1 cellular context compared by ENCODE assay signal in the genomic region with DNA sequence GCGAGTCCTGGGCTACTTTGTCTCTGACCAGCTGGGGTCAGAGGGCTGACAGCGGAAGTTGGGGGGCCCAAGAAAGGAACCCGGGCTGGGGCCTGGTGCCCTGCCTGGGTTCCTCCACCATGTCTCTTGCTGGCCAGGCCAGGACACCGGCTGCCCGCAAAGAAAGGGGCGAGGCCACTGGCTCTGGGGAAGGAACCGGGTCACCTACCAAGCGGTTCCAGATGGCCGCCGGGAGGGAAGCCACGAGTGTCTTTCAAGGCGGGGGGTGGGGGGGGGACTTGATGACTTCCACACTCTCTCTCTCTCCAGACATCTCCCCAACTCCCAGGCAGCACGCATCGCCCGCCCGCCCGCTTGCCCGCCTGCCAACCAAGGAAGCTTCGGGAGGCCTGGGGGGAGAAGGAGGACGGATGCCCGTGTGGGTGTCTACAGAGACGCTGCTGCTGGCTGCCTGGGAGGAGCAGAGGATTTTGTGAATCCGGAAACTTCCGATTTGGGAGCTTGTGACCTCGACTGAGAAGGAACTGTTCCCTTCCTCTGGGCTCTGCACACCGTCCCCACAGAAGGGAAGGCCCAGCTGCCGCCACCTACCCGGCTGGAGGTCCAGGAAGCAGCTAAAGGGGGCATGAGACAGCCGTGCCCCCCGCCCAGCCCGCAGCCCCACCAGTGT.
TF ChIP-seq lines count a peak whose summit lies in the region.

No MANE protein-coding gene starts in this region.

TF ChIP-seq in WTC11, 78 proteins besides CTCF, POLR2A, EP300 and RAD21 (continued from another document):
- TF ChIP-seq ARID4B (CRISPR knock-in tag; IDR thresholded peaks at IDR 0.05; ENCODE audit: borderline replicate concordance) (0 out of 2 replicates have a peak, but pooled peaks have one; percentile 41), ATF1 (CRISPR knock-in tag; IDR thresholded peaks at IDR 0.05) (no peak), TCF7 (CRISPR knock-in tag; IDR thresholded peaks at IDR 0.05; ENCODE audit: low read depth) (no peak), EMX1 (CRISPR knock-in tag; IDR thresholded peaks at IDR 0.05) (no peak)
- TF ChIP-seq, protein P1, sequence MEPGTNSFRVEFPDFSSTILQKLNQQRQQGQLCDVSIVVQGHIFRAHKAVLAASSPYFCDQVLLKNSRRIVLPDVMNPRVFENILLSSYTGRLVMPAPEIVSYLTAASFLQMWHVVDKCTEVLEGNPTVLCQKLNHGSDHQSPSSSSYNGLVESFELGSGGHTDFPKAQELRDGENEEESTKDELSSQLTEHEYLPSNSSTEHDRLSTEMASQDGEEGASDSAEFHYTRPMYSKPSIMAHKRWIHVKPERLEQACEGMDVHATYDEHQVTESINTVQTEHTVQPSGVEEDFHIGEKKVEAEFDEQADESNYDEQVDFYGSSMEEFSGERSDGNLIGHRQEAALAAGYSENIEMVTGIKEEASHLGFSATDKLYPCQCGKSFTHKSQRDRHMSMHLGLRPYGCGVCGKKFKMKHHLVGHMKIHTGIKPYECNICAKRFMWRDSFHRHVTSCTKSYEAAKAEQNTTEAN (CRISPR knock-in tag; IDR thresholded peaks at IDR 0.05), result no peak
- TF ChIP-seq, protein P2, sequence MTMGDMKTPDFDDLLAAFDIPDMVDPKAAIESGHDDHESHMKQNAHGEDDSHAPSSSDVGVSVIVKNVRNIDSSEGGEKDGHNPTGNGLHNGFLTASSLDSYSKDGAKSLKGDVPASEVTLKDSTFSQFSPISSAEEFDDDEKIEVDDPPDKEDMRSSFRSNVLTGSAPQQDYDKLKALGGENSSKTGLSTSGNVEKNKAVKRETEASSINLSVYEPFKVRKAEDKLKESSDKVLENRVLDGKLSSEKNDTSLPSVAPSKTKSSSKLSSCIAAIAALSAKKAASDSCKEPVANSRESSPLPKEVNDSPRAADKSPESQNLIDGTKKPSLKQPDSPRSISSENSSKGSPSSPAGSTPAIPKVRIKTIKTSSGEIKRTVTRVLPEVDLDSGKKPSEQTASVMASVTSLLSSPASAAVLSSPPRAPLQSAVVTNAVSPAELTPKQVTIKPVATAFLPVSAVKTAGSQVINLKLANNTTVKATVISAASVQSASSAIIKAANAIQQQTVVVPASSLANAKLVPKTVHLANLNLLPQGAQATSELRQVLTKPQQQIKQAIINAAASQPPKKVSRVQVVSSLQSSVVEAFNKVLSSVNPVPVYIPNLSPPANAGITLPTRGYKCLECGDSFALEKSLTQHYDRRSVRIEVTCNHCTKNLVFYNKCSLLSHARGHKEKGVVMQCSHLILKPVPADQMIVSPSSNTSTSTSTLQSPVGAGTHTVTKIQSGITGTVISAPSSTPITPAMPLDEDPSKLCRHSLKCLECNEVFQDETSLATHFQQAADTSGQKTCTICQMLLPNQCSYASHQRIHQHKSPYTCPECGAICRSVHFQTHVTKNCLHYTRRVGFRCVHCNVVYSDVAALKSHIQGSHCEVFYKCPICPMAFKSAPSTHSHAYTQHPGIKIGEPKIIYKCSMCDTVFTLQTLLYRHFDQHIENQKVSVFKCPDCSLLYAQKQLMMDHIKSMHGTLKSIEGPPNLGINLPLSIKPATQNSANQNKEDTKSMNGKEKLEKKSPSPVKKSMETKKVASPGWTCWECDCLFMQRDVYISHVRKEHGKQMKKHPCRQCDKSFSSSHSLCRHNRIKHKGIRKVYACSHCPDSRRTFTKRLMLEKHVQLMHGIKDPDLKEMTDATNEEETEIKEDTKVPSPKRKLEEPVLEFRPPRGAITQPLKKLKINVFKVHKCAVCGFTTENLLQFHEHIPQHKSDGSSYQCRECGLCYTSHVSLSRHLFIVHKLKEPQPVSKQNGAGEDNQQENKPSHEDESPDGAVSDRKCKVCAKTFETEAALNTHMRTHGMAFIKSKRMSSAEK (CRISPR knock-in tag; IDR thresholded peaks at IDR 0.05; ENCODE audit: borderline replicate concordance), result no peak
